21 cellular contexts compared by ENCODE assay signal in the genomic region with DNA sequence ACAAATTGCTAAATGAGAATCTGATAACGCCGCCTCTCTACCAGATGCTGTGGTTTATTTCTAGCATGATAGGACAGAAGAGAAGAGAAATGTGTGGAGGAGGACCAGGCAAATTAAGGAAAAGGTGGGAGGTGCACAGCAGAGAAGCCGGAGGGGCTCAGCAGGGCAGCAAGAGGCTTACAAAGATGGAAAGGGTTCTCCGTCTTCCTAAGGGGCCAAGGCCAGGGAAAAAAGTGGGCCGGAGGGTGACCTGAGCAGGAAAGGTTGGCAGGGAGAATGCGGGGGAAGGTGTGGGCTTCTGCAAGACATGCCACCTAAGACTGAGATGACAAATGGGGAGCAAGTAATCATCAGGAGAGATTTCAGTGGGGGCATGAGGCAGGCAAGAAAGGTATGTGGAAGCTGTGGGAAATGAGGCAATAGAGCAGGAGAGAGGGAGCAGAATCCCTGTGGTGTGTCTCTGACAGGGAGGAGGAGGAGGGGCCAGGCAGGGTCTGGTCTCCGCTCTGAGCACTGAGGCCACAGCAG. TPM values are rescaled to one million over a fixed set of nuclear protein-coding genes. Genes with fewer than 3 reads are reported as not detected.
DNase-seq lines count a peak whose midpoint lies in the region; ATAC-seq and TF ChIP-seq lines count a peak whose summit lies in the region.
"Had no signal": no experiment of that assay in that cellular context is flagged by ENCODE, and none has a peak within 500 bp of the region (broad histone marks: within the 10 kb centered on the region; RNA-seq: fewer than 3 reads in every experiment).

No MANE protein-coding gene starts in this region.

- DNase-seq in NCI-H510A treated with DMSO at 0.1 percent for 48 hours (lab: John Stamatoyannopoulos, UW), result peak; percentile 51
- DNase-seq in dorsolateral prefrontal cortex, result peak in 3 of 10 donors; percentile 14 to 37 (median 32)
- DNase-seq in middle frontal gyrus (ENCODE audit: extremely low spot score, low spot score), result peak; percentile 37
- DNase-seq in superior temporal gyrus (ENCODE audit: extremely low spot score), result peak; percentile 63
- no peak for DNase-seq in retina
- DNase-seq in effector memory CD8-positive, alpha-beta T cell, result no peak
- DNase-seq: activated CD4-positive, alpha-beta T cell treated with anti-CD3 and anti-CD28 coated beads, Interleukin-2, amount 50 U/mL, for 4 hours; activated naive CD4-positive, alpha-beta T cell treated with anti-CD3 and anti-CD28 coated beads for 36 hours; dermis blood vessel endothelial cell; GDM1; glutamatergic neuron; NCI-H1092; NCI-H82; stimulated activated CD4-positive, alpha-beta T cell treated with anti-CD3 and anti-CD28 coated beads, Interleukin-4, amount 100 ng/mL, for 4 hours; stimulated activated CD8-positive, alpha-beta memory T cell treated with anti-CD3 and anti-CD28 coated beads, Interleukin-4, amount 100 ng/mL, for 48 hours had no signal

- H3K4me3 ChIP-seq in dorsolateral prefrontal cortex, result no peak overlapping the region
- H3K4me3 ChIP-seq: GM12878, K562, thoracic aorta had no signal

- intact Hi-C loops in dorsolateral prefrontal cortex (cut with DNase I), result loop anchor here in 1 of 2 donors (5.0 kb wide), 2 partner anchors 64 to 249 kb away; a partner anchor contains a TSS

- no peak for ATAC-seq in HG03457 (IDR thresholded peaks at IDR 0.05; ENCODE audit: unreplicated experiment)
- ATAC-seq in effector memory CD8-positive, alpha-beta T cell (replicated peaks), result no peak
- no peak for ATAC-seq in GM19463 (IDR thresholded peaks at IDR 0.05; ENCODE audit: unreplicated experiment)
- ATAC-seq: GM12878, K562 had no signal

- no peaks in the 10 kb centered on the region for H3K36me3 Mint-ChIP-seq in effector memory CD8-positive, alpha-beta T cell (ENCODE audit: insufficient read depth)

- no peaks in the 10 kb centered on the region for H3K27me3 ChIP-seq in dorsolateral prefrontal cortex

- H3K27ac Mint-ChIP-seq in effector memory CD8-positive, alpha-beta T cell, result no peak overlapping the region
- H3K27ac Mint-ChIP-seq: activated naive CD4-positive, alpha-beta T cell treated with anti-CD3 and anti-CD28 coated beads for 36 hours; B cell had no signal

- peaks cover 27 to 38% of the 10 kb centered on the region in 2 donors for H3K27me3 Mint-ChIP-seq in effector memory CD8-positive, alpha-beta T cell

- no peak for TF ChIP-seq CTCF in dorsolateral prefrontal cortex (IDR thresholded peaks at IDR 0.05 in 54 of 56, conservative IDR thresholded peaks at IDR 0.05 in 2 of 56; ENCODE audit: low read depth in 1 of 56, partially characterized antibody in 56 of 56)

- peaks cover 18 to 19% of the 10 kb centered on the region in 2 donors for H3K4me1 Mint-ChIP-seq in effector memory CD8-positive, alpha-beta T cell (ENCODE audit: low read depth in 2 of 2)

- no peaks in the 10 kb centered on the region for H3K9me3 Mint-ChIP-seq in effector memory CD8-positive, alpha-beta T cell
- H3K9me3 Mint-ChIP-seq: activated naive CD4-positive, alpha-beta T cell treated with anti-CD3 and anti-CD28 coated beads for 36 hours had no signal

- no peak overlapping the region for H3K4me3 Mint-ChIP-seq in effector memory CD8-positive, alpha-beta T cell
- H3K4me3 Mint-ChIP-seq: activated naive CD4-positive, alpha-beta T cell treated with anti-CD3 and anti-CD28 coated beads for 36 hours; B cell had no signal

- H3K27ac ChIP-seq in dorsolateral prefrontal cortex, result peak overlapping the region in 53 of 59 donors; percentile 0 to 82 (median 62)

RNA-seq across cellular contexts. Expression of a gene that starts 18.7 kb away (rescaled TPM):
- total RNA-seq in dorsolateral prefrontal cortex, result 10 to 100 TPM; 12.0 to 32.4 (median 22.8) TPM

RNA-seq across cellular contexts. Expression of a gene that starts 25.6 kb away (rescaled TPM):
- 10 to 100 TPM; 30.7 to 69.8 (median 50.1) TPM for total RNA-seq in dorsolateral prefrontal cortex

Comparison
In these comparisons a context has a peak if more than half of its experiments do, and no peak if none do; other contexts are left out.
1. DNase-seq: peak in NCI-H510A treated with DMSO at 0.1 percent for 48 hours (single experiment), middle frontal gyrus (single experiment) and superior temporal gyrus (single experiment); none in retina (single experiment) and effector memory CD8-positive, alpha-beta T cell (0 of 3).